In genomic region chr11:86484164-86484794, GRCh38 we compare ENCODE assay signal across 1 cellular context.
A peak's percentile ranks its signal among the peaks of the same experiment; 100 is the strongest.
TF ChIP-seq lines count a peak whose summit lies in the region.

No MANE protein-coding gene starts in this region.

TF ChIP-seq in K562, 482 proteins besides CTCF, POLR2A, EP300 and RAD21 (continued from another document and continues in another):
- no peak for TF ChIP-seq CREB3 (tag; conservative IDR thresholded peaks at IDR 0.05; ENCODE audit: low read depth)
- TF ChIP-seq, protein P1, sequence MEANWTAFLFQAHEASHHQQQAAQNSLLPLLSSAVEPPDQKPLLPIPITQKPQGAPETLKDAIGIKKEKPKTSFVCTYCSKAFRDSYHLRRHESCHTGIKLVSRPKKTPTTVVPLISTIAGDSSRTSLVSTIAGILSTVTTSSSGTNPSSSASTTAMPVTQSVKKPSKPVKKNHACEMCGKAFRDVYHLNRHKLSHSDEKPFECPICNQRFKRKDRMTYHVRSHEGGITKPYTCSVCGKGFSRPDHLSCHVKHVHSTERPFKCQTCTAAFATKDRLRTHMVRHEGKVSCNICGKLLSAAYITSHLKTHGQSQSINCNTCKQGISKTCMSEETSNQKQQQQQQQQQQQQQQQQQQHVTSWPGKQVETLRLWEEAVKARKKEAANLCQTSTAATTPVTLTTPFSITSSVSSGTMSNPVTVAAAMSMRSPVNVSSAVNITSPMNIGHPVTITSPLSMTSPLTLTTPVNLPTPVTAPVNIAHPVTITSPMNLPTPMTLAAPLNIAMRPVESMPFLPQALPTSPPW (CRISPR knock-in tag; IDR thresholded peaks at IDR 0.05): peak; percentile 34; the same call in 1 of the 2 replicates
- peak; percentile 97 for TF ChIP-seq MEIS2 (IDR thresholded peaks at IDR 0.05; ENCODE audit: partially characterized antibody)
- no peak for TF ChIP-seq HDAC8 (tag; IDR thresholded peaks at IDR 0.05)
- no peak for TF ChIP-seq TFE3 (CRISPR knock-in tag; IDR thresholded peaks at IDR 0.05)
- no peak for TF ChIP-seq DMBX1 (CRISPR knock-in tag; IDR thresholded peaks at IDR 0.05; ENCODE audit: borderline replicate concordance)
- TF ChIP-seq DEAF1 (CRISPR knock-in tag; IDR thresholded peaks at IDR 0.05): no peak
- no peak for TF ChIP-seq IRF2 (CRISPR knock-in tag; IDR thresholded peaks at IDR 0.05)
- TF ChIP-seq DPF2 (IDR thresholded peaks at IDR 0.05): peak; percentile 48; the same call in 1 of the 2 replicates
- no peak for TF ChIP-seq RBM25 (IDR thresholded peaks at IDR 0.05; ENCODE audit: low read depth, low read length, severe bottlenecking)
- TF ChIP-seq, protein P2, sequence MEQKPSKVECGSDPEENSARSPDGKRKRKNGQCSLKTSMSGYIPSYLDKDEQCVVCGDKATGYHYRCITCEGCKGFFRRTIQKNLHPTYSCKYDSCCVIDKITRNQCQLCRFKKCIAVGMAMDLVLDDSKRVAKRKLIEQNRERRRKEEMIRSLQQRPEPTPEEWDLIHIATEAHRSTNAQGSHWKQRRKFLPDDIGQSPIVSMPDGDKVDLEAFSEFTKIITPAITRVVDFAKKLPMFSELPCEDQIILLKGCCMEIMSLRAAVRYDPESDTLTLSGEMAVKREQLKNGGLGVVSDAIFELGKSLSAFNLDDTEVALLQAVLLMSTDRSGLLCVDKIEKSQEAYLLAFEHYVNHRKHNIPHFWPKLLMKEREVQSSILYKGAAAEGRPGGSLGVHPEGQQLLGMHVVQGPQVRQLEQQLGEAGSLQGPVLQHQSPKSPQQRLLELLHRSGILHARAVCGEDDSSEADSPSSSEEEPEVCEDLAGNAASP (IDR thresholded peaks at IDR 0.05): no peak
- peak; percentile 52 to 98; a peak in 3 of 4 replicates for TF ChIP-seq TEAD1 (CRISPR knock-in tag; IDR thresholded peaks at IDR 0.05)
- no peak for TF ChIP-seq MED1 (CRISPR knock-in tag; IDR thresholded peaks at IDR 0.05; ENCODE audit: borderline replicate concordance)
- TF ChIP-seq YBX1 (IDR thresholded peaks at IDR 0.05): no peak
- no peak for TF ChIP-seq COPS2 (conservative IDR thresholded peaks at IDR 0.05)
- no peak for TF ChIP-seq TARDBP (IDR thresholded peaks at IDR 0.05)
- TF ChIP-seq ETV1 (tag; conservative IDR thresholded peaks at IDR 0.05; ENCODE audit: low read depth): no peak
- no peak for TF ChIP-seq EZH2 (IDR thresholded peaks at IDR 0.05; ENCODE audit: borderline replicate concordance, low read depth, low read length)
- no peak for TF ChIP-seq ZNF12 (CRISPR knock-in tag; IDR thresholded peaks at IDR 0.05)
- no peak for TF ChIP-seq GTF2B (IDR thresholded peaks at IDR 0.05; ENCODE audit: extremely low read depth, insufficient read length)
- TF ChIP-seq, protein P3, sequence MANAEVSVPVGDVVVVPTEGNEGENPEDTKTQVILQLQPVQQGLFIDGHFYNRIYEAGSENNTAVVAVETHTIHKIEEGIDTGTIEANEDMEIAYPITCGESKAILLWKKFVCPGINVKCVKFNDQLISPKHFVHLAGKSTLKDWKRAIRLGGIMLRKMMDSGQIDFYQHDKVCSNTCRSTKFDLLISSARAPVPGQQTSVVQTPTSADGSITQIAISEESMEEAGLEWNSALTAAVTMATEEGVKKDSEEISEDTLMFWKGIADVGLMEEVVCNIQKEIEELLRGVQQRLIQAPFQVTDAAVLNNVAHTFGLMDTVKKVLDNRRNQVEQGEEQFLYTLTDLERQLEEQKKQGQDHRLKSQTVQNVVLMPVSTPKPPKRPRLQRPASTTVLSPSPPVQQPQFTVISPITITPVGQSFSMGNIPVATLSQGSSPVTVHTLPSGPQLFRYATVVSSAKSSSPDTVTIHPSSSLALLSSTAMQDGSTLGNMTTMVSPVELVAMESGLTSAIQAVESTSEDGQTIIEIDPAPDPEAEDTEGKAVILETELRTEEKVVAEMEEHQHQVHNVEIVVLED (CRISPR knock-in tag; IDR thresholded peaks at IDR 0.05): no peak
- no peak for TF ChIP-seq SP1 (CRISPR knock-in tag; IDR thresholded peaks at IDR 0.05)
- no peak for TF ChIP-seq ZNF143 (CRISPR knock-in tag; IDR thresholded peaks at IDR 0.05)
- TF ChIP-seq PKNOX1 (IDR thresholded peaks at IDR 0.05): peak; percentile 89
- TF ChIP-seq ZNF232 (CRISPR knock-in tag; IDR thresholded peaks at IDR 0.05): no peak
- no peak for TF ChIP-seq MTF1 (CRISPR knock-in tag; IDR thresholded peaks at IDR 0.05; ENCODE audit: borderline replicate concordance)
- TF ChIP-seq SOX6 (IDR thresholded peaks at IDR 0.05): no peak
- TF ChIP-seq TFAP4 (CRISPR knock-in tag; IDR thresholded peaks at IDR 0.05; ENCODE audit: borderline replicate concordance): no peak
- TF ChIP-seq NR2F6 (CRISPR knock-in tag; IDR thresholded peaks at IDR 0.05): no peak
- TF ChIP-seq ZBTB8A (IDR thresholded peaks at IDR 0.05; ENCODE audit: partially characterized antibody): no peak
- no peak for TF ChIP-seq RAD51 (IDR thresholded peaks at IDR 0.05; ENCODE audit: borderline replicate concordance, low read depth)
- no peak for TF ChIP-seq ELF2 (CRISPR knock-in tag; IDR thresholded peaks at IDR 0.05)
- 0 out of 2 replicates have a peak, but pooled peaks have one; percentile 13 for TF ChIP-seq LCOR (CRISPR knock-in tag; IDR thresholded peaks at IDR 0.05)
- TF ChIP-seq ZEB2 (IDR thresholded peaks at IDR 0.05): no peak
- no peak for TF ChIP-seq PTRF (tag; IDR thresholded peaks at IDR 0.05)
- TF ChIP-seq KLF13 (tag; IDR thresholded peaks at IDR 0.05; ENCODE audit: borderline replicate concordance, low read depth): no peak
- TF ChIP-seq PATZ1 (CRISPR knock-in tag; IDR thresholded peaks at IDR 0.05; ENCODE audit: borderline replicate concordance): no peak
- TF ChIP-seq MCM5 (IDR thresholded peaks at IDR 0.05; ENCODE audit: low read depth): no peak
- no peak for TF ChIP-seq TAF1 (IDR thresholded peaks at IDR 0.05; ENCODE audit: control insufficient read depth, extremely low read depth, insufficient read depth, low read length, severe bottlenecking)
- TF ChIP-seq ZBTB1 (CRISPR knock-in tag; IDR thresholded peaks at IDR 0.05; ENCODE audit: borderline replicate concordance, low read depth): no peak
- TF ChIP-seq ZNF764 (CRISPR knock-in tag; IDR thresholded peaks at IDR 0.05; ENCODE audit: low read depth): no peak
- TF ChIP-seq TOE1 (IDR thresholded peaks at IDR 0.05; ENCODE audit: borderline replicate concordance): no peak
- TF ChIP-seq TOE1 (CRISPR knock-in tag; IDR thresholded peaks at IDR 0.05; ENCODE audit: borderline replicate concordance, low read depth): no peak
- TF ChIP-seq KDM1A (IDR thresholded peaks at IDR 0.05): peak; percentile 35 to 38; a peak in 1 of 4 replicates
- TF ChIP-seq ZNF253 (CRISPR knock-in tag; conservative IDR thresholded peaks at IDR 0.05): no peak
- no peak for TF ChIP-seq SRSF7 (optimal IDR thresholded peaks at IDR 0.05; ENCODE audit: low read depth, low read length)
- TF ChIP-seq RCOR1 (IDR thresholded peaks at IDR 0.05; ENCODE audit: borderline replicate concordance in 1 of 2, low read depth in 2 of 2, low read length in 2 of 2): 0 out of 4 replicates have a peak, but pooled peaks of 1 of the 2 experiments have one; percentile 9
- TF ChIP-seq, protein P4, sequence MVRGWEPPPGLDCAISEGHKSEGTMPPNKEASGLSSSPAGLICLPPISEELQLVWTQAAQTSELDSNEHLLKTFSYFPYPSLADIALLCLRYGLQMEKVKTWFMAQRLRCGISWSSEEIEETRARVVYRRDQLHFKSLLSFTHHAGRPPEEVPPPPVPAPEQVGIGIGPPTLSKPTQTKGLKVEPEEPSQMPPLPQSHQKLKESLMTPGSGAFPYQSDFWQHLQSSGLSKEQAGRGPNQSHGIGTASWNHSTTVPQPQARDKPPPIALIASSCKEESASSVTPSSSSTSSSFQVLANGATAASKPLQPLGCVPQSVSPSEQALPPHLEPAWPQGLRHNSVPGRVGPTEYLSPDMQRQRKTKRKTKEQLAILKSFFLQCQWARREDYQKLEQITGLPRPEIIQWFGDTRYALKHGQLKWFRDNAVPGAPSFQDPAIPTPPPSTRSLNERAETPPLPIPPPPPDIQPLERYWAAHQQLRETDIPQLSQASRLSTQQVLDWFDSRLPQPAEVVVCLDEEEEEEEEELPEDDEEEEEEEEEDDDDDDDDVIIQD (CRISPR knock-in tag; IDR thresholded peaks at IDR 0.05): no peak
- no peak for TF ChIP-seq KDM4B (IDR thresholded peaks at IDR 0.05; ENCODE audit: borderline replicate concordance in 2 of 2, low read depth in 1 of 2)
- TF ChIP-seq TCF7L2 (IDR thresholded peaks at IDR 0.05; ENCODE audit: low read depth, low read length): no peak
